In the genomic region with DNA sequence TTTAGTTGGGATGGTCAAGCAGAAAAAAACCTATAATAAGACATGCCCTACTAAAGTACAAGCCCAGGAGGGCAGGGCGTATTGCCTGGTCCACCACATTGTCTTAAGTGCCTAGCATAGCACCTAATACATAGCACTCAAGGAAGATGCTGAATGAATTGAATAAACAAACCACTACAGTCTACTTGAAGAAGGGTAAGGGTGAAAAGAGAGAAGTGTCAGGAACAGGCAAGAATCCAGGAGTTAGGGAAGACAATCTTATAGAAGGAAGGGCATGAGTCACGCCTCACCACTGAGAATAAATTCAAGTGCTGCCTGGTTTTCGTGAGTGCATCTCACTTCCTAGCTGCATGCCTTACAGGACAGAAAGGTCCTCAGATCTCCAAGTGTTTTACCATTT, we compare ENCODE assay signal across 17 cellular contexts. TPM values are rescaled to one million over a fixed set of nuclear protein-coding genes. Genes with fewer than 3 reads are reported as not detected.
DNase-seq lines count a peak whose midpoint lies in the region; FAIRE-seq and TF ChIP-seq lines count a peak whose summit lies in the region.
"Had no signal": no experiment of that assay in that cellular context is flagged by ENCODE, and none has a peak within 500 bp of the region (broad histone marks: within the 10 kb centered on the region; RNA-seq: fewer than 3 reads in every experiment).

No MANE protein-coding gene starts in this region.

- no peaks in the 10 kb centered on the region for H3K4me1 ChIP-seq in uterus
- H3K4me1 ChIP-seq: HAP-1 had no signal

- H3K4me3 ChIP-seq in skeletal muscle cell (ENCODE audit: low read depth, low read length) (no peak overlapping the region), uterus (no peak overlapping the region)
- H3K4me3 ChIP-seq: HAP-1 had no signal

- TF ChIP-seq CTCF in RWPE1 (conservative IDR thresholded peaks at IDR 0.05; ENCODE audit: low read depth) (no peak), uterus (IDR thresholded peaks at IDR 0.05) (no peak)

- H3K27me3 ChIP-seq in uterus: no peaks in the 10 kb centered on the region

- TF ChIP-seq POLR2A in H54 (IDR thresholded peaks at IDR 0.05; ENCODE audit: low read depth, low read length) (no peak), uterus (IDR thresholded peaks at IDR 0.05) (no peak)

- no peaks in the 10 kb centered on the region for H3K9me3 ChIP-seq in uterus
- H3K9me3 ChIP-seq: HAP-1 had no signal

- H3K36me3 ChIP-seq in uterus: no peaks in the 10 kb centered on the region
- H3K36me3 ChIP-seq: HAP-1 had no signal

- POLR2A ChIA-PET in RWPE1 (lab: Yijun Ruan, JAX; ENCODE audit: low non-redundant PET): no interaction called here

- intact Hi-C loops in uterus (cut with DNase I; ENCODE audit: low total_unique reads): no loop called here

- peak; percentile 53 for FAIRE-seq in H54 (lab: Jason Lieb, UNC)
- FAIRE-seq: frontal cortex, G401.6 had no signal

- H3K27ac ChIP-seq in RWPE1 (no peak overlapping the region), uterus (no peak overlapping the region)

- peak; percentile 30 for DNase-seq in H54 (ENCODE audit: insufficient read length, low spot score)
- peak; percentile 44 for DNase-seq in RWPE1 (ENCODE audit: low spot score)
- peak; percentile 8 for DNase-seq in fibroblast of the conjunctiva (ENCODE audit: low read depth)
- DNase-seq in skeletal muscle cell (ENCODE audit: low read depth): peak; percentile 11
- DNase-seq in cerebellar cortex (ENCODE audit: low spot score): no peak
- DNase-seq in pons (ENCODE audit: low spot score): no peak
- no peak for DNase-seq in uterus
- no peak for DNase-seq in stimulated activated CD8-positive, alpha-beta memory T cell treated with anti-CD3 and anti-CD28 coated beads, Interleukin-4, amount 100 ng/mL, for 48 hours
- DNase-seq: activated B cell treated with CpG ODN at 0.5 μM for 24 hours; activated naive CD8-positive, alpha-beta T cell treated with anti-CD3 and anti-CD28 coated beads, Interleukin-2, amount 10 ng/mL, durations not matched to agents 7 days and 5 days; naive B cell; right cardiac atrium; stimulated activated naive CD8-positive, alpha-beta T cell treated with anti-CD3 and anti-CD28 coated beads, Interleukin-15, Interleukin-2, amounts not matched to agents 100 U/mL and 50 U/mL, for 24 hours had no signal

- CTCF ChIA-PET in RWPE1 (lab: Yijun Ruan, JAX): no interaction called here

RNA-seq across cellular contexts. Expression of gene SLC19A3, which starts 13.9 kb away (rescaled TPM):
- 1 to 10 TPM in 2 of 4 donors, under 1 TPM in 2; 0.51 to 4.8 (median 1.5) TPM for total RNA-seq in uterus
- total RNA-seq: activated B cell treated with CpG ODN at 0.5 μM for 24 hours; activated naive CD8-positive, alpha-beta T cell treated with anti-CD3 and anti-CD28 coated beads, Interleukin-2, amount 10 ng/mL, durations not matched to agents 7 days and 5 days; OCI-LY7 had no signal

RNA-seq across cellular contexts. Expression of gene SCYGR6, which starts 20.6 kb away (rescaled TPM):
- not detected for total RNA-seq in uterus
- total RNA-seq: activated B cell treated with CpG ODN at 0.5 μM for 24 hours; activated naive CD8-positive, alpha-beta T cell treated with anti-CD3 and anti-CD28 coated beads, Interleukin-2, amount 10 ng/mL, durations not matched to agents 7 days and 5 days; frontal cortex; OCI-LY7; right cardiac atrium had no signal

RNA-seq across cellular contexts. Expression of gene SCYGR7, which starts 24.2 kb away (rescaled TPM):
- not detected for total RNA-seq in uterus
- total RNA-seq: activated B cell treated with CpG ODN at 0.5 μM for 24 hours; activated naive CD8-positive, alpha-beta T cell treated with anti-CD3 and anti-CD28 coated beads, Interleukin-2, amount 10 ng/mL, durations not matched to agents 7 days and 5 days; frontal cortex; OCI-LY7; right cardiac atrium had no signal

RNA-seq across cellular contexts. Expression of gene SCYGR5, which starts 37.4 kb away (rescaled TPM):
- total RNA-seq in uterus: not detected
- total RNA-seq: activated B cell treated with CpG ODN at 0.5 μM for 24 hours; activated naive CD8-positive, alpha-beta T cell treated with anti-CD3 and anti-CD28 coated beads, Interleukin-2, amount 10 ng/mL, durations not matched to agents 7 days and 5 days; frontal cortex; OCI-LY7; right cardiac atrium had no signal

RNA-seq across cellular contexts. Expression of gene SCYGR8, which starts 41.7 kb away (rescaled TPM):
- total RNA-seq in uterus: not detected
- total RNA-seq: activated B cell treated with CpG ODN at 0.5 μM for 24 hours; activated naive CD8-positive, alpha-beta T cell treated with anti-CD3 and anti-CD28 coated beads, Interleukin-2, amount 10 ng/mL, durations not matched to agents 7 days and 5 days; frontal cortex; OCI-LY7; right cardiac atrium had no signal

Comparison
In these comparisons a context has a peak if more than half of its experiments do, and no peak if none do; other contexts are left out.
1. DNase-seq: peak in H54 (single experiment), RWPE1 (single experiment), fibroblast of the conjunctiva (single experiment) and skeletal muscle cell (single experiment); none in cerebellar cortex (single experiment), pons (single experiment), uterus (0 of 2) and stimulated activated CD8-positive, alpha-beta memory T cell treated with anti-CD3 and anti-CD28 coated beads, Interleukin-4, amount 100 ng/mL, for 48 hours (single experiment).